ENCODE assay signal across 20 cellular contexts in the genomic region with DNA sequence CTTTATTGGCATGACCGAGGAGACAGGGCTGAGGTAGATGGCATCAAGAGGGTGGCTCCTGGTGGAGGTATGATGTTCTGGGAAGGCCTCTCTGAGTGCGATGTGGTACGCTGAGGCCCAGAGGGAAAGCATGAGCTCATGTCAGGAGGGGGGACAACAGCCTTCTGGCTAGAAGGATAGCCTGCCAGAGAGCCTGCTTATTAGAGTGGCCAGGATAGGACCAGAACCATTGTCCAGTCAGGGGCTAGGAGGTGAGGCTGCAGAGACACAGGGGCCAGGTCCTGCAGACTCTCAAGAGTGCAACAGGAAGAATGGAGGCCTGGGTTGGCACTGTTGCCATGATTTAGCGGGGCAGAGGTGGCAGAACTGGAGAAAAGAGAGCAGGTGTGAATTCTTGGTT. TPM values are rescaled to one million over a fixed set of nuclear protein-coding genes. Genes with fewer than 3 reads are reported as not detected.
DNase-seq lines count a peak whose midpoint lies in the region; ATAC-seq lines count a peak whose summit lies in the region.
"Had no signal": no experiment of that assay in that cellular context is flagged by ENCODE, and none has a peak within 500 bp of the region (broad histone marks: within the 10 kb centered on the region; RNA-seq: fewer than 3 reads in every experiment).

No MANE protein-coding gene starts in this region.

- H3K9ac ChIP-seq in BLaER1 treated with 17β-estradiol and CSF1 and Interleukin-3, amounts not matched to agents 10 nM and 100 nM = no peak overlapping the region

- H3K9me3 Mint-ChIP-seq in CD8-positive, alpha-beta memory T cell = no peaks in the 10 kb centered on the region
- H3K9me3 Mint-ChIP-seq in activated naive CD8-positive, alpha-beta T cell (ENCODE audit: low read depth) = no peaks in the 10 kb centered on the region
- no peaks in the 10 kb centered on the region for H3K9me3 Mint-ChIP-seq in naive thymus-derived CD8-positive, alpha-beta T cell

- H3K4me3 Mint-ChIP-seq in CD8-positive, alpha-beta memory T cell = peak overlapping the region in 6 of 7 donors; percentile 37 to 81 (median 55)
- H3K4me3 Mint-ChIP-seq in activated naive CD8-positive, alpha-beta T cell = peak overlapping the region; percentile 66
- peak overlapping the region in 9 of 10 donors; percentile 48 to 77 (median 65) for H3K4me3 Mint-ChIP-seq in naive thymus-derived CD8-positive, alpha-beta T cell

- peaks cover 0 to 41% (median 0%) of the 10 kb centered on the region in 11 experiments; a peak in 5 of 22 replicates for H3K27me3 ChIP-seq in BLaER1 treated with 17β-estradiol and CSF1 and Interleukin-3, amounts not matched to agents 10 nM and 100 nM
- H3K27me3 ChIP-seq in CD8-positive, alpha-beta memory T cell (ENCODE audit: insufficient read depth, low read length, poor library complexity, severe bottlenecking) = no peaks in the 10 kb centered on the region
- H3K27me3 ChIP-seq: foreskin keratinocyte, right lobe of liver had no signal

- CTCF ChIA-PET in CD8-positive, alpha-beta memory T cell (lab: Charles Lee) = interaction anchor here (1.7 kb wide), 1 partner anchor 47 kb away, joined by 5 read pairs; no protein-coding TSS in a partner anchor

- H3K36me3 ChIP-seq in BLaER1 treated with 17β-estradiol and CSF1 and Interleukin-3, amounts not matched to agents 10 nM and 100 nM = peaks cover 0 to 53% (median 16%) of the 10 kb centered on the region in 11 experiments; a peak in 15 of 22 replicates
- H3K36me3 ChIP-seq in CD8-positive, alpha-beta memory T cell (ENCODE audit: insufficient read depth, low read length) = no peaks in the 10 kb centered on the region
- H3K36me3 ChIP-seq: right lobe of liver had no signal

- H3K36me3 Mint-ChIP-seq in CD8-positive, alpha-beta memory T cell = peaks cover 0 to 5% (median 3%) of the 10 kb centered on the region in 3 donors
- peaks cover 8% of the 10 kb centered on the region for H3K36me3 Mint-ChIP-seq in activated naive CD8-positive, alpha-beta T cell
- no peaks in the 10 kb centered on the region for H3K36me3 Mint-ChIP-seq in naive thymus-derived CD8-positive, alpha-beta T cell

- peak overlapping the region; percentile 58 to 97 (median 90) for H3K27ac Mint-ChIP-seq in CD8-positive, alpha-beta memory T cell
- peak overlapping the region; percentile 92 for H3K27ac Mint-ChIP-seq in activated naive CD8-positive, alpha-beta T cell
- H3K27ac Mint-ChIP-seq in naive thymus-derived CD8-positive, alpha-beta T cell = peak overlapping the region; percentile 86 to 97 (median 92)

- peak overlapping the region in 1 of 11 experiments; percentile 83; a peak in 1 of 22 replicates for H3K27ac ChIP-seq in BLaER1 treated with 17β-estradiol and CSF1 and Interleukin-3, amounts not matched to agents 10 nM and 100 nM
- no peak overlapping the region for H3K27ac ChIP-seq in CD8-positive, alpha-beta memory T cell (ENCODE audit: low read depth, low read length)
- H3K27ac ChIP-seq: foreskin keratinocyte, right lobe of liver had no signal

- no peak for DNase-seq in CD8-positive, alpha-beta memory T cell
- DNase-seq in naive thymus-derived CD8-positive, alpha-beta T cell = no peak
- DNase-seq in GM19240 (ENCODE audit: insufficient read length, low spot score) = no peak
- no peak for DNase-seq in stimulated activated CD4-positive, alpha-beta T cell treated with anti-CD3 and anti-CD28 coated beads, Interleukin-2, amount 100 ng/mL, for 24 hours
- DNase-seq: activated CD8-positive, alpha-beta memory T cell treated with anti-CD3 and anti-CD28 coated beads for 24 hours; cerebellar nuclear complex; foreskin keratinocyte; left colon; midbrain; NCI-H2029 treated with DMSO at 0.1 percent for 48 hours; NCI-H524; occipital lobe; right lobe of liver; SHP77 treated with DMSO at 0.1 percent for 48 hours; stimulated activated CD4-positive, alpha-beta T cell treated with anti-CD3 and anti-CD28 coated beads, Interleukin-2, amount 100 ng/mL, for 48 hours had no signal

- H3K4me1 Mint-ChIP-seq in CD8-positive, alpha-beta memory T cell = peaks cover 93 to 98% (median 95%) of the 10 kb centered on the region in 3 donors
- peaks cover 96% of the 10 kb centered on the region for H3K4me1 Mint-ChIP-seq in activated naive CD8-positive, alpha-beta T cell (ENCODE audit: low read depth)
- peaks cover 56 to 99% (median 97%) of the 10 kb centered on the region in 4 donors for H3K4me1 Mint-ChIP-seq in naive thymus-derived CD8-positive, alpha-beta T cell

- no peak for ATAC-seq in naive thymus-derived CD8-positive, alpha-beta T cell
- ATAC-seq in GM18519 (IDR thresholded peaks at IDR 0.05; ENCODE audit: low FRiP score, unreplicated experiment) (no peak), HG03159 (IDR thresholded peaks at IDR 0.05; ENCODE audit: unreplicated experiment) (no peak)
- ATAC-seq: foreskin keratinocyte, HepG2, right lobe of liver had no signal

- peaks cover 50 to 91% (median 81%) of the 10 kb centered on the region in 10 experiments for H3K4me1 ChIP-seq in BLaER1 treated with 17β-estradiol and CSF1 and Interleukin-3, amounts not matched to agents 10 nM and 100 nM
- peaks cover 99% of the 10 kb centered on the region for H3K4me1 ChIP-seq in CD8-positive, alpha-beta memory T cell (ENCODE audit: insufficient read depth, low read length)
- H3K4me1 ChIP-seq: right lobe of liver had no signal

- H3K4me3 ChIP-seq in BLaER1 treated with 17β-estradiol and CSF1 and Interleukin-3, amounts not matched to agents 10 nM and 100 nM = no peak overlapping the region
- peak overlapping the region; percentile 1 for H3K4me3 ChIP-seq in CD8-positive, alpha-beta memory T cell (ENCODE audit: low read length)
- H3K4me3 ChIP-seq: right lobe of liver had no signal

- H3K27me3 Mint-ChIP-seq in CD8-positive, alpha-beta memory T cell = no peaks in the 10 kb centered on the region
- H3K27me3 Mint-ChIP-seq in activated naive CD8-positive, alpha-beta T cell = no peaks in the 10 kb centered on the region
- no peaks in the 10 kb centered on the region for H3K27me3 Mint-ChIP-seq in naive thymus-derived CD8-positive, alpha-beta T cell

- POLR2A ChIA-PET in CD8-positive, alpha-beta memory T cell (lab: Charles Lee) = interaction anchor here (0.5 kb wide), 1 partner anchor 58 kb away, joined by 14 read pairs; no protein-coding TSS in a partner anchor
- POLR2A ChIA-PET in naive thymus-derived CD8-positive, alpha-beta T cell (lab: Charles Lee) = interaction anchor here (1.2 kb wide), 1 partner anchor 33 kb away, joined by 3 read pairs; no protein-coding TSS in a partner anchor

- H4K20me1 ChIP-seq in BLaER1 treated with 17β-estradiol and CSF1 and Interleukin-3, amounts not matched to agents 10 nM and 100 nM = peaks cover 1 to 64% (median 47%) of the 10 kb centered on the region in 11 experiments; a peak in 20 of 22 replicates

- peak overlapping the region; percentile 48 to 100 (median 95) for H3K4me2 ChIP-seq in BLaER1 treated with 17β-estradiol and CSF1 and Interleukin-3, amounts not matched to agents 10 nM and 100 nM

- peaks cover 0 to 5% (median 0%) of the 10 kb centered on the region in 11 experiments; a peak in 5 of 22 replicates for H3K9me3 ChIP-seq in BLaER1 treated with 17β-estradiol and CSF1 and Interleukin-3, amounts not matched to agents 10 nM and 100 nM (replicated peaks in 1 of 11)
- no peaks in the 10 kb centered on the region for H3K9me3 ChIP-seq in CD8-positive, alpha-beta memory T cell (ENCODE audit: low read length)
- H3K9me3 ChIP-seq: right lobe of liver had no signal

RNA-seq across cellular contexts. Expression of a gene that starts 7.3 kb away (rescaled TPM):
- total RNA-seq in CD8-positive, alpha-beta memory T cell = 10 to 100 TPM; 28.9 to 29.5 TPM
- 11.8 TPM for polyA plus RNA-seq in CD8-positive, alpha-beta memory T cell
- total RNA-seq in naive thymus-derived CD8-positive, alpha-beta T cell = 10 to 100 TPM; 34.3 to 36.9 TPM
- polyA plus RNA-seq in naive thymus-derived CD8-positive, alpha-beta T cell = 1 to 10 TPM; 2.9 to 7.7 (median 5.2) TPM
